In the genomic region with DNA sequence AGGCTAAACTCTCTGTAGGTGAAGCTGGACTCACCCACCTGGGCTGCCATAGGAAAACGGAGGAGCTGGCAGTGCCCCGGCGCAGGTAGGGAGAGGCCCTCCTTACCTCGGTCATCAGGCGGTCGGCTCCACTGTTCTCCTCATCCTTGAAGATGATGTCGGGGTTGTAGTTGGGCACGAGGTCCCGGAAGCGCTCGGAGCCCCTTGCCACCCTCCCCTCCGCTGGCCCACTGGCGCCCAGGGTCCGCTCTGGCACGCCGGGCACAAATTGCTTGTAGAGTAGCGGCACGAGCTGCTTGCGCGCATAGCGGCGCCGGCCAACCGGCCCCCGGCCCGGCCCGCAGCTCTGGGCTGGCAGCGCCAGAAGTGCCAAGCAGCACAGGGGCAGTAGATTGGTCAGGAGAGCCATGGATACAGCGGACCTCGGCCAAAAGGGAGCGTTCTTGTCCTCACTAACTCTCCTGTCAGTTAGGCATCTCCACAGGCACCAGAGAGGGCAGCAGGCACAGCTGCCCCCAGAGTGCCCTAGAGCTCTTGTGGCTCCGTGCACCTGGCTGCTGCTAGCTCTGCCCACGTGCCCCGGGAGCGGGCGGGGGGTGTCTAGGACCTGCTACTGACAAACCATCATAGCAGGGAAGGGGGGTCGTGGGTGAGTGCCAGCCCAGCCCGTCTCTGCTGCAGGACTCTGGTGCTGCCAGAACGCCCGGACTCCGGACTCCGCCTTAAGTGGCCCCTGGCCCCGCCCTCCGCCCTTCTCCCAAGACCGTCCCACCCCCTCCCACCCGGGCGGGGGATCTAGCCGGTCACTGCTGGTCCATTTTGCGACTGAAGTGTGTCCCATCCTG, we compare ENCODE assay signal across 9 cellular contexts. TPM values are rescaled to one million over a fixed set of nuclear protein-coding genes. Genes with fewer than 3 reads are reported as not detected.
DNase-seq lines count a peak whose midpoint lies in the region; ATAC-seq and TF ChIP-seq lines count a peak whose summit lies in the region.
"Had no signal": no experiment of that assay in that cellular context is flagged by ENCODE, and none has a peak within 500 bp of the region (broad histone marks: within the 10 kb centered on the region; RNA-seq: fewer than 3 reads in every experiment).

A gene (minus strand): TSS at position 698 of the 845 bp plus-strand sequence. CDS start 289 bp downstream, at position 409.

- H3K9me3 Mint-ChIP-seq in Calu3 (ENCODE audit: low read depth, unreplicated experiment) (no peaks in the 10 kb centered on the region), nephron progenitor cell (no peaks in the 10 kb centered on the region)

- peaks cover 57% of the 10 kb centered on the region for H3K27me3 Mint-ChIP-seq in Calu3 (ENCODE audit: unreplicated experiment)
- H3K27me3 Mint-ChIP-seq in nephron progenitor cell (ENCODE audit: low read depth, poor library complexity), result peaks cover 74% of the 10 kb centered on the region

- DNase-seq in Calu3 (peak; percentile 32), NCI-H2196 (lab: John Stamatoyannopoulos, UW; ENCODE audit: unreplicated experiment) (peak; percentile 51), ecto neural progenitor cell (ENCODE audit: low spot score) (peak; percentile 83), nephron progenitor cell (peak; percentile 66), midbrain (lab: John Stamatoyannopoulos, UW) (no peak), OCI-LY7 (ENCODE audit: low spot score) (no peak)
- DNase-seq in activated CD4-positive, alpha-beta T cell treated with anti-CD3 and anti-CD28 coated beads for 4 hours, result no peak

- no peak within 1 kb of the TSS for H3K4me2 ChIP-seq in OCI-LY7 (ENCODE audit: low read length)

- H3K79me2 ChIP-seq in OCI-LY7 (ENCODE audit: insufficient read depth, low read depth, low read length), result no peaks in the 10 kb centered on the region

- intact Hi-C loops in Calu3 (cut with micrococcal nuclease; ENCODE audit: unreplicated experiment), result no loop called here
- intact Hi-C loops in OCI-LY7 (cut with micrococcal nuclease; ENCODE audit: unreplicated experiment), result no loop called here

- no peak within 1 kb of the TSS for H3K27ac Mint-ChIP-seq in Calu3 (ENCODE audit: unreplicated experiment)
- H3K27ac Mint-ChIP-seq in nephron progenitor cell, result no peak within 1 kb of the TSS

- no peak within 1 kb of the TSS for H3K4me3 ChIP-seq in OCI-LY7 (ENCODE audit: low read depth, low read length, poor library complexity, severe bottlenecking)

- H2AFZ ChIP-seq in OCI-LY7 (ENCODE audit: low read length), result no peak within 1 kb of the TSS

- H3K9me3 ChIP-seq in OCI-LY7 (ENCODE audit: low read length), result no peaks in the 10 kb centered on the region

- ATAC-seq in GM21526 (IDR thresholded peaks at IDR 0.05; ENCODE audit: low FRiP score, unreplicated experiment), result no peak
- ATAC-seq: HCT116 had no signal

- H3K4me3 Mint-ChIP-seq in Calu3 (ENCODE audit: low read depth, unreplicated experiment), result peak within 1 kb of the TSS; percentile 42
- H3K4me3 Mint-ChIP-seq in nephron progenitor cell, result peak within 1 kb of the TSS; percentile 69

- CTCF ChIA-PET in Calu3 (lab: Charles Lee) (interaction anchor here (0.5 to 1.9 kb wide), 2 partner anchors 10 to 104 kb away, joined by 4 to 8 read pairs; no protein-coding TSS in a partner anchor), OCI-LY7 (lab: Charles Lee; ENCODE audit: unreplicated experiment) (interaction anchor here (1.2 kb wide), 1 partner anchor 30 kb away, joined by 3 read pairs; no protein-coding TSS in a partner anchor)

- H4K20me1 ChIP-seq in OCI-LY7 (ENCODE audit: insufficient read depth, low read length), result no peaks in the 10 kb centered on the region

- H3K36me3 ChIP-seq in OCI-LY7 (ENCODE audit: insufficient read depth, low read length), result no peaks in the 10 kb centered on the region

- H3K36me3 Mint-ChIP-seq in Calu3 (ENCODE audit: insufficient read depth, unreplicated experiment) (peaks cover 10% of the 10 kb centered on the region), nephron progenitor cell (ENCODE audit: low read depth) (peaks cover 33% of the 10 kb centered on the region)

- BruUV-seq in Calu3 (replicated peaks; lab: Mats Ljungman, UMichigan) (no TSS peak), OCI-LY7 (replicated peaks; lab: Mats Ljungman, UMichigan) (no TSS peak)

- peaks cover 9% of the 10 kb centered on the region for H3K4me1 ChIP-seq in OCI-LY7 (ENCODE audit: insufficient read depth, low read length, poor library complexity, severe bottlenecking)

- TF ChIP-seq CTCF in Calu3 (IDR thresholded peaks at IDR 0.05; ENCODE audit: unreplicated experiment) (no peak), nephron progenitor cell (IDR thresholded peaks at IDR 0.05) (no peak), OCI-LY7 (conservative IDR thresholded peaks at IDR 0.05; ENCODE audit: low read length) (no peak)

- no peak within 1 kb of the TSS for H3K27ac ChIP-seq in OCI-LY7 (ENCODE audit: low read depth, low read length, poor library complexity, severe bottlenecking)

- POLR2A ChIA-PET in OCI-LY7 (lab: Charles Lee), result interaction anchor here (0.6 to 0.7 kb wide), 3 partner anchors 23 to 198 kb away, joined by 3 to 4 read pairs (median 4); no protein-coding TSS in a partner anchor

- H3K9me2 ChIP-seq in OCI-LY7 (ENCODE audit: insufficient read depth, low read length), result no peaks in the 10 kb centered on the region

- H3K4me1 Mint-ChIP-seq in Calu3 (ENCODE audit: low read depth, unreplicated experiment) (peaks cover 9% of the 10 kb centered on the region), nephron progenitor cell (peaks cover 44% of the 10 kb centered on the region)

RNA-seq across cellular contexts. Expression of the gene that starts here (rescaled TPM):
- total RNA-seq in Calu3 (2022), result not detected in 2 replicates
- 0.06 TPM in 1 of 2 replicates, not detected in the other for total RNA-seq in OCI-LY7 (2014; rRNA removed; shearing (Covaris generic))
- 0.17 and 0.31 TPM in 2 replicates for total RNA-seq in OCI-LY7 (2022)

Comparison
In these comparisons a context has a peak if more than half of its experiments do, and no peak if none do; other contexts are left out.
1. Peak in DNase-seq in Calu3; RNA of the gene not detected or under 1 TPM.
2. DNase-seq: peak in NCI-H2196 (single experiment), ecto neural progenitor cell (single experiment) and nephron progenitor cell (single experiment); none in midbrain (single experiment), activated CD4-positive, alpha-beta T cell treated with anti-CD3 and anti-CD28 coated beads for 4 hours (0 of 2) and OCI-LY7 (single experiment).